16 cellular contexts compared by ENCODE assay signal in genomic region chr1:25651824-25652741, GRCh38. TPM values are rescaled to one million over a fixed set of nuclear protein-coding genes. Genes with fewer than 3 reads are reported as not detected.
DNase-seq lines count a peak whose midpoint lies in the region; TF ChIP-seq lines count a peak whose summit lies in the region.
"Had no signal": no experiment of that assay in that cellular context is flagged by ENCODE, and none has a peak within 500 bp of the region (broad histone marks: within the 10 kb centered on the region; RNA-seq: fewer than 3 reads in every experiment).

No MANE protein-coding gene starts in this region.

- CTCF ChIA-PET in Caco-2 (lab: Charles Lee) = no interaction called here

- no peaks in the 10 kb centered on the region for H3K27me3 Mint-ChIP-seq in Caco-2 (ENCODE audit: insufficient read depth, unreplicated experiment)

- H3K36me3 Mint-ChIP-seq in Caco-2 (ENCODE audit: insufficient read depth, unreplicated experiment) = no peaks in the 10 kb centered on the region

- no peaks in the 10 kb centered on the region for H3K9me3 Mint-ChIP-seq in Caco-2 (ENCODE audit: unreplicated experiment)

- H3K4me3 Mint-ChIP-seq in Caco-2 (ENCODE audit: unreplicated experiment) = no peak overlapping the region

- POLR2A ChIA-PET in Caco-2 (lab: Charles Lee) = no interaction called here

- no peaks in the 10 kb centered on the region for H3K27me3 ChIP-seq in left ventricle myocardium inferior (ENCODE audit: low read depth)
- no peaks in the 10 kb centered on the region for H3K27me3 ChIP-seq in sigmoid colon
- H3K27me3 ChIP-seq in Caco-2 (replicated peaks; ENCODE audit: control insufficient read depth, insufficient read depth, low read length) = no peaks in the 10 kb centered on the region
- no peaks in the 10 kb centered on the region for H3K27me3 ChIP-seq in transverse colon
- H3K27me3 ChIP-seq: pancreas had no signal

- H3K9me3 ChIP-seq in left ventricle myocardium inferior (replicated peaks) (no peaks in the 10 kb centered on the region), sigmoid colon (no peaks in the 10 kb centered on the region), Caco-2 (no peaks in the 10 kb centered on the region), transverse colon (no peaks in the 10 kb centered on the region)
- H3K9me3 ChIP-seq: pancreas had no signal

- TF ChIP-seq EP300 in sigmoid colon (IDR thresholded peaks at IDR 0.05) (no peak), transverse colon (IDR thresholded peaks at IDR 0.05; ENCODE audit: low read depth) (no peak)

- WGBS in sigmoid colon, 2 donors = 85 to 93% methylated on average over 12 of the region's 12 CpGs
- 92% methylated on average over 12 of the region's 12 CpGs; no CpG with 5 or more reads in 1 of the 2 donors for WGBS in transverse colon (ENCODE audit: low coverage in 1 of 2), 2 donors

- H3K36me3 ChIP-seq in left ventricle myocardium inferior = no peaks in the 10 kb centered on the region
- no peaks in the 10 kb centered on the region for H3K36me3 ChIP-seq in sigmoid colon
- H3K36me3 ChIP-seq in Caco-2 (ENCODE audit: control insufficient read depth, insufficient read depth, low read length) = no peaks in the 10 kb centered on the region
- H3K36me3 ChIP-seq in transverse colon = no peaks in the 10 kb centered on the region
- H3K36me3 ChIP-seq: pancreas, WERI-Rb-1 had no signal

- DNase-seq in C1 segment of cervical spinal cord (lab: John Stamatoyannopoulos, UW) = peak in 9 of 14 donors; percentile 28 to 80 (median 67)
- peak in 42 of 58 donors; percentile 8 to 84 (median 49) for DNase-seq in anterior cingulate cortex (lab: John Stamatoyannopoulos, UW)
- DNase-seq in left ventricle myocardium inferior = peak; percentile 44
- peak; percentile 82 for DNase-seq in sigmoid colon
- DNase-seq in activated CD4-positive, CD25-positive, alpha-beta regulatory T cell treated with anti-CD3 and anti-CD28 coated beads, Interleukin-2, amount 50 U/mL, for 72 hours = no peak
- DNase-seq in SKM-1 treated with dmso at 0.1 percent for 144 hours (lab: John Stamatoyannopoulos, UW; ENCODE audit: unreplicated experiment) = no peak
- no peak for DNase-seq in Caco-2
- DNase-seq in transverse colon = no peak
- DNase-seq: dermis blood vessel endothelial cell; GM23248; NCI-H1417; NCI-H345; pancreas; stimulated activated naive CD4-positive, alpha-beta T cell treated with Interleukin-2 at 50 U/mL for 16 hours had no signal

- in situ Hi-C loops in transverse colon (cut with MboI; ENCODE audit: low pct_ligation_motif_present in 1 of 4, low pct_unique_long_range_greater_than_20kb in 1 of 4, low sequenced_read_pairs in 3 of 4) = no loop called here

- H3K27ac ChIP-seq in left ventricle myocardium inferior (replicated peaks) (peak overlapping the region; percentile 25), sigmoid colon (peak overlapping the region in 3 of 4 donors; percentile 19 to 61 (median 56)), transverse colon (no peak overlapping the region)
- H3K27ac ChIP-seq: GM23248, pancreas, RWPE1, WERI-Rb-1 had no signal

- peaks cover 94% of the 10 kb centered on the region for H3K4me1 ChIP-seq in left ventricle myocardium inferior
- H3K4me1 ChIP-seq in sigmoid colon = peaks cover 0 to 51% (median 27%) of the 10 kb centered on the region in 4 donors
- no peaks in the 10 kb centered on the region for H3K4me1 ChIP-seq in Caco-2
- H3K4me1 ChIP-seq in transverse colon = peaks cover 0 to 13% (median 0%) of the 10 kb centered on the region in 4 donors
- H3K4me1 ChIP-seq: pancreas had no signal

- H3K27ac Mint-ChIP-seq in Caco-2 (ENCODE audit: unreplicated experiment) = no peak overlapping the region

- intact Hi-C loops in left ventricle myocardium inferior (cut with micrococcal nuclease) (no loop called here), sigmoid colon (cut with DNase I) (no loop called here), Caco-2 (cut with micrococcal nuclease; ENCODE audit: unreplicated experiment) (no loop called here), transverse colon (cut with DNase I; ENCODE audit: low total_unique reads) (no loop called here)

- BruUV-seq in Caco-2 (replicated peaks; lab: Mats Ljungman, UMichigan) = no TSS peak

- TF ChIP-seq CTCF in left ventricle myocardium inferior (IDR thresholded peaks at IDR 0.05; ENCODE audit: borderline replicate concordance) (no peak), sigmoid colon (IDR thresholded peaks at IDR 0.05) (no peak), Caco-2 (IDR thresholded peaks at IDR 0.05; ENCODE audit: insufficient read depth in 1 of 2, low read depth in 1 of 2, low read length in 1 of 2, severe bottlenecking in 1 of 2, unreplicated experiment in 1 of 2) (no peak), transverse colon (IDR thresholded peaks at IDR 0.05) (no peak)

- no peaks in the 10 kb centered on the region for H3K4me1 Mint-ChIP-seq in Caco-2 (ENCODE audit: low read depth, unreplicated experiment)

- H3K4me3 ChIP-seq in left ventricle myocardium inferior (no peak overlapping the region), sigmoid colon (no peak overlapping the region), Caco-2 (ENCODE audit: low read depth, low read length) (no peak overlapping the region), transverse colon (no peak overlapping the region)
- H3K4me3 ChIP-seq: GM23248, pancreas had no signal

- TF ChIP-seq POLR2A in sigmoid colon (IDR thresholded peaks at IDR 0.05) (no peak), transverse colon (IDR thresholded peaks at IDR 0.05) (no peak)

RNA-seq across cellular contexts. Expression of gene MAN1C1, which starts 35.5 kb away (rescaled TPM):
- total RNA-seq in left ventricle myocardium inferior (18.0 TPM), sigmoid colon (10 to 100 TPM; 12.8 to 32.1 (median 22.9) TPM), Caco-2 (2022) (2.7 and 3.5 TPM in 2 replicates), transverse colon (1 to 10 TPM; 2.4 to 6.8 (median 4.3) TPM)
- polyA plus RNA-seq in sigmoid colon = 1 to 10 TPM in 2 of 3 donors, under 1 TPM in 1; 0.69 to 7.4 (median 3.6) TPM

Comparison
In these comparisons a context has a peak if more than half of its experiments do, and no peak if none do; other contexts are left out.
1. DNase-seq: peak in C1 segment of cervical spinal cord (9 of 14), anterior cingulate cortex (42 of 58), left ventricle myocardium inferior (single experiment) and sigmoid colon (single experiment); none in activated CD4-positive, CD25-positive, alpha-beta regulatory T cell treated with anti-CD3 and anti-CD28 coated beads, Interleukin-2, amount 50 U/mL, for 72 hours (single experiment), SKM-1 treated with dmso at 0.1 percent for 144 hours (single experiment), Caco-2 (0 of 2) and transverse colon (single experiment).
2. H3K27ac ChIP-seq: peak in left ventricle myocardium inferior (single experiment) and sigmoid colon (3 of 4); none in transverse colon (0 of 4).